ENCODE assay signal across 27 cellular contexts in the genomic region with DNA sequence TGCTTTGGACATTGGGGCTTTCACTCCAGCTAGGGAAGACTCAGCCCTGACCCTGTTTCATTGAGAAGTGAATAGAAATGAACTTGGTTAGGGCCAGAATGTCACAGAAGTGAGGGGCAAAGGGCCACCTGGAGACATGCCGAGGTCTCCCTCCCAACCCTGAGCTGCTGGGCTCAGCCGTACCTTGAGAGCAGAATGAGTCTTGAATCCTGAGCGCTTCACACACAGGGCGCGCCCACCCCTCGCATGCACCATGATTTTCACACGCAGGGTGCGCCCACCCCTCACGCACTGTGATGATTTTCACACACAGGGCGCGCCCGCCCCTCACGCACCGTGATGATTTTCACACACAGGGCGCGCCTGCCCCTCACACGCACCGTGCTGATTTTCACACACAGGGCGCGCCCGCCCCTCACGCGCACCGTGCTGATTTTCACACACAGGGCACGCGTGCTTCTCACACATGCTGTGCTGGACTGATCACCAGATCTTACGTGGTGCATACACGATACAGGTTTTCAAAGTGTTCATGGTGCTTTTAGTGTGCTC.
DNase-seq lines count a peak whose midpoint lies in the region; ATAC-seq and TF ChIP-seq lines count a peak whose summit lies in the region.
"Had no signal": no experiment of that assay in that cellular context is flagged by ENCODE, and none has a peak within 500 bp of the region (broad histone marks: within the 10 kb centered on the region; RNA-seq: fewer than 3 reads in every experiment).

No MANE protein-coding gene starts in this region.

- no peak for ATAC-seq in activated CD8-positive, alpha-beta T cell treated with anti-CD3 and anti-CD28 coated beads for 36 hours
- ATAC-seq in stimulated activated naive CD8-positive, alpha-beta T cell treated with anti-CD3 and anti-CD28 coated beads, Interleukin-15, amount 100 ng/mL, for 72 hours, result peak; percentile 45
- ATAC-seq in HG02938 (IDR thresholded peaks at IDR 0.05; ENCODE audit: unreplicated experiment) (no peak), SK-N-SH treated with all-trans-retinoic acid at 6 μM for 48 hours (no peak)
- ATAC-seq: left lung had no signal

- TF ChIP-seq CTCF in MCF 10A (IDR thresholded peaks at IDR 0.05; ENCODE audit: unreplicated experiment), result no peak
- no peak for TF ChIP-seq CTCF in breast epithelium (IDR thresholded peaks at IDR 0.05)
- no peak for TF ChIP-seq CTCF in activated CD8-positive, alpha-beta T cell treated with anti-CD3 and anti-CD28 coated beads for 36 hours (IDR thresholded peaks at IDR 0.05)

- H3K4me3 ChIP-seq in breast epithelium, result no peak overlapping the region
- H3K4me3 ChIP-seq: esophagus squamous epithelium, hepatocyte, left lung, right lobe of liver, transverse colon had no signal

- peaks cover 55% of the 10 kb centered on the region for H3K36me3 Mint-ChIP-seq in MCF 10A (ENCODE audit: insufficient read depth, unreplicated experiment)
- H3K36me3 Mint-ChIP-seq in activated CD8-positive, alpha-beta T cell treated with anti-CD3 and anti-CD28 coated beads for 36 hours (ENCODE audit: low read depth), result peaks cover 77% of the 10 kb centered on the region

- DNase-seq in MCF 10A (ENCODE audit: unreplicated experiment) (no peak), breast epithelium (ENCODE audit: low spot score in 2 of 2) (no peak), mesenteric fat pad (ENCODE audit: low spot score) (peak; percentile 72), NCI-H510A treated with DMSO at 0.1 percent for 48 hours (lab: John Stamatoyannopoulos, UW) (no peak)
- no peak for DNase-seq in activated CD8-positive, alpha-beta T cell treated with anti-CD3 and anti-CD28 coated beads for 36 hours
- DNase-seq in stimulated activated naive CD8-positive, alpha-beta T cell treated with anti-CD3 and anti-CD28 coated beads, Interleukin-15, amount 100 ng/mL, for 72 hours, result no peak
- DNase-seq: activated CD4-positive, CD25-positive, alpha-beta regulatory T cell treated with anti-CD3 and anti-CD28 coated beads, Interleukin-2, amount 50 U/mL, for 72 hours; amniotic stem cell; CD4-positive, CD25-positive, alpha-beta regulatory T cell; cortex of kidney; endodermal cell; esophagus squamous epithelium; HFFc6; IMR-90; midbrain; NCI-H2081; NCI-H446; OCI-M1; posterior cingulate gyrus; right lobe of liver; stimulated activated CD4-positive, alpha-beta T cell treated with anti-CD3 and anti-CD28 coated beads, Interleukin-4, amount 100 ng/mL, for 4 hours; transverse colon had no signal

- no peak for TF ChIP-seq POLR2A in breast epithelium (IDR thresholded peaks at IDR 0.05)

- H3K27ac ChIP-seq in breast epithelium, result no peak overlapping the region
- H3K27ac ChIP-seq: esophagus squamous epithelium, hepatocyte, left lung, right lobe of liver, transverse colon had no signal

- peaks cover 7% of the 10 kb centered on the region for H3K9me3 Mint-ChIP-seq in MCF 10A (ENCODE audit: unreplicated experiment)
- H3K9me3 Mint-ChIP-seq in activated CD8-positive, alpha-beta T cell treated with anti-CD3 and anti-CD28 coated beads for 36 hours, result peaks cover 37% of the 10 kb centered on the region
- peaks cover 16 to 45% of the 10 kb centered on the region in 2 donors for H3K9me3 Mint-ChIP-seq in stimulated activated naive CD8-positive, alpha-beta T cell treated with anti-CD3 and anti-CD28 coated beads, Interleukin-15, amount 100 ng/mL, for 72 hours

- intact Hi-C loops in MCF 10A (cut with micrococcal nuclease), result no loop called here
- intact Hi-C loops in breast epithelium (cut with DNase I; ENCODE audit: low total_unique reads), result no loop called here
- intact Hi-C loops in activated CD8-positive, alpha-beta T cell treated with anti-CD3 and anti-CD28 coated beads for 36 hours (cut with micrococcal nuclease), result no loop called here

- no peak overlapping the region for H3K4me3 Mint-ChIP-seq in MCF 10A (ENCODE audit: unreplicated experiment)
- H3K4me3 Mint-ChIP-seq in activated CD8-positive, alpha-beta T cell treated with anti-CD3 and anti-CD28 coated beads for 36 hours, result no peak overlapping the region
- no peak overlapping the region for H3K4me3 Mint-ChIP-seq in stimulated activated naive CD8-positive, alpha-beta T cell treated with anti-CD3 and anti-CD28 coated beads, Interleukin-15, amount 100 ng/mL, for 72 hours
- H3K4me3 Mint-ChIP-seq: endodermal cell, HFFc6 had no signal

- no peaks in the 10 kb centered on the region for H3K27me3 Mint-ChIP-seq in MCF 10A (ENCODE audit: insufficient read depth, unreplicated experiment)
- no peaks in the 10 kb centered on the region for H3K27me3 Mint-ChIP-seq in activated CD8-positive, alpha-beta T cell treated with anti-CD3 and anti-CD28 coated beads for 36 hours
- no peaks in the 10 kb centered on the region for H3K27me3 Mint-ChIP-seq in stimulated activated naive CD8-positive, alpha-beta T cell treated with anti-CD3 and anti-CD28 coated beads, Interleukin-15, amount 100 ng/mL, for 72 hours
- H3K27me3 Mint-ChIP-seq: CD4-positive, CD25-positive, alpha-beta regulatory T cell had no signal

- peak overlapping the region; percentile 10 for H3K27ac Mint-ChIP-seq in MCF 10A (ENCODE audit: low read depth, unreplicated experiment)
- H3K27ac Mint-ChIP-seq in activated CD8-positive, alpha-beta T cell treated with anti-CD3 and anti-CD28 coated beads for 36 hours, result peak overlapping the region; percentile 63
- no peak overlapping the region for H3K27ac Mint-ChIP-seq in stimulated activated naive CD8-positive, alpha-beta T cell treated with anti-CD3 and anti-CD28 coated beads, Interleukin-15, amount 100 ng/mL, for 72 hours
- H3K27ac Mint-ChIP-seq: activated T-helper 2 cell treated with anti-CD3 and anti-CD28 coated beads, Interferon-gamma antibody, Interleukin-2, Interleukin-4, amounts not matched to agents 10 μg/mL and 5 μg/mL and 100 μg/mL, durations not matched to agents 14 hours and 24 hours and 36 hours; endodermal cell; HFFc6 had no signal

- peaks cover 4% of the 10 kb centered on the region for H3K36me3 ChIP-seq in breast epithelium

- H3K4me1 Mint-ChIP-seq in MCF 10A (ENCODE audit: insufficient read depth, unreplicated experiment), result peaks cover 11% of the 10 kb centered on the region
- H3K4me1 Mint-ChIP-seq in activated CD8-positive, alpha-beta T cell treated with anti-CD3 and anti-CD28 coated beads for 36 hours (ENCODE audit: low read depth), result peaks cover 35% of the 10 kb centered on the region
- H3K4me1 Mint-ChIP-seq in stimulated activated naive CD8-positive, alpha-beta T cell treated with anti-CD3 and anti-CD28 coated beads, Interleukin-15, amount 100 ng/mL, for 72 hours, result peaks cover 27% of the 10 kb centered on the region

- H3K9me3 ChIP-seq in breast epithelium, result peaks cover 0 to 4% of the 10 kb centered on the region in 2 donors
- H3K9me3 ChIP-seq: esophagus squamous epithelium, right lobe of liver, transverse colon had no signal

- H3K4me1 ChIP-seq in breast epithelium, result no peaks in the 10 kb centered on the region
- H3K4me1 ChIP-seq: left lung, right lobe of liver had no signal

- H3K27me3 ChIP-seq in breast epithelium, result no peaks in the 10 kb centered on the region
- H3K27me3 ChIP-seq: esophagus squamous epithelium, hepatocyte, left lung, right lobe of liver, transverse colon had no signal

- no TSS peak for BruUV-seq in MCF 10A (replicated peaks; lab: Mats Ljungman, UMichigan)

- CTCF ChIA-PET in MCF 10A (lab: Yijun Ruan, JAX), result no interaction called here
- CTCF ChIA-PET in activated CD8-positive, alpha-beta T cell treated with anti-CD3 and anti-CD28 coated beads for 36 hours (lab: Charles Lee), result no interaction called here

- POLR2A ChIA-PET in MCF 10A (lab: Yijun Ruan, JAX), result interaction anchor here (0.7 to 0.9 kb wide), 2 partner anchors 14 to 51 kb away, joined by 3 to 5 read pairs; no protein-coding TSS in a partner anchor
- POLR2A ChIA-PET in activated CD8-positive, alpha-beta T cell treated with anti-CD3 and anti-CD28 coated beads for 36 hours (lab: Charles Lee), result interaction anchor here (1.4 kb wide), 1 partner anchor 8 kb away, joined by 3 read pairs; no protein-coding TSS in a partner anchor

TF ChIP-seq in SK-N-SH treated with all-trans-retinoic acid at 6 μM for 48 hours, 23 proteins besides CTCF, POLR2A, EP300 and RAD21 (continues in another document):
- TF ChIP-seq ZFP30 (CRISPR knock-in tag; IDR thresholded peaks at IDR 0.05) (no peak), TCF4 (CRISPR knock-in tag; IDR thresholded peaks at IDR 0.05; ENCODE audit: borderline replicate concordance) (no peak), BACH2 (CRISPR knock-in tag; IDR thresholded peaks at IDR 0.05; ENCODE audit: borderline replicate concordance) (no peak), TOX (CRISPR knock-in tag; IDR thresholded peaks at IDR 0.05; ENCODE audit: borderline replicate concordance) (no peak), SNAI2 (CRISPR knock-in tag; IDR thresholded peaks at IDR 0.05) (no peak), ISL1 (CRISPR knock-in tag; IDR thresholded peaks at IDR 0.05) (no peak), POU6F1 (CRISPR knock-in tag; IDR thresholded peaks at IDR 0.05; ENCODE audit: borderline replicate concordance, low read depth) (no peak), OSR1 (CRISPR knock-in tag; IDR thresholded peaks at IDR 0.05) (no peak), ARNTL (CRISPR knock-in tag; IDR thresholded peaks at IDR 0.05; ENCODE audit: borderline replicate concordance, low read depth) (no peak)
- TF ChIP-seq, protein P1, sequence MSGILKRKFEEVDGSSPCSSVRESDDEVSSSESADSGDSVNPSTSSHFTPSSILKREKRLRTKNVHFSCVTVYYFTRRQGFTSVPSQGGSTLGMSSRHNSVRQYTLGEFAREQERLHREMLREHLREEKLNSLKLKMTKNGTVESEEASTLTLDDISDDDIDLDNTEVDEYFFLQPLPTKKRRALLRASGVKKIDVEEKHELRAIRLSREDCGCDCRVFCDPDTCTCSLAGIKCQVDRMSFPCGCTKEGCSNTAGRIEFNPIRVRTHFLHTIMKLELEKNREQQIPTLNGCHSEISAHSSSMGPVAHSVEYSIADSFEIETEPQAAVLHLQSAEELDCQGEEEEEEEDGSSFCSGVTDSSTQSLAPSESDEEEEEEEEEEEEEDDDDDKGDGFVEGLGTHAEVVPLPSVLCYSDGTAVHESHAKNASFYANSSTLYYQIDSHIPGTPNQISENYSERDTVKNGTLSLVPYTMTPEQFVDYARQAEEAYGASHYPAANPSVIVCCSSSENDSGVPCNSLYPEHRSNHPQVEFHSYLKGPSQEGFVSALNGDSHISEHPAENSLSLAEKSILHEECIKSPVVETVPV (CRISPR knock-in tag; IDR thresholded peaks at IDR 0.05), result no peak

Comparison
In these comparisons a context has a peak if more than half of its experiments do, and no peak if none do; other contexts are left out.
1. H3K27ac Mint-ChIP-seq: peak in MCF 10A (single experiment) and activated CD8-positive, alpha-beta T cell treated with anti-CD3 and anti-CD28 coated beads for 36 hours (single experiment); none in stimulated activated naive CD8-positive, alpha-beta T cell treated with anti-CD3 and anti-CD28 coated beads, Interleukin-15, amount 100 ng/mL, for 72 hours (0 of 2).